10 cellular contexts compared by ENCODE assay signal in genomic region chr1:3785458-3786157, GRCh38. TPM values are rescaled to one million over a fixed set of nuclear protein-coding genes. Genes with fewer than 3 reads are reported as not detected.
DNase-seq lines count a peak whose midpoint lies in the region; ATAC-seq and TF ChIP-seq lines count a peak whose summit lies in the region.
"Had no signal": no experiment of that assay in that cellular context is flagged by ENCODE, and none has a peak within 500 bp of the region (broad histone marks: within the 10 kb centered on the region; RNA-seq: fewer than 3 reads in every experiment).

No MANE protein-coding gene starts in this region.

- no peak overlapping the region for H3K27ac ChIP-seq in cardiac muscle cell
- no peak overlapping the region for H3K27ac ChIP-seq in right atrium auricular region
- no peak overlapping the region for H3K27ac ChIP-seq in Panc1 (ENCODE audit: low read length)

- H3K27me3 ChIP-seq in cardiac muscle cell (no peaks in the 10 kb centered on the region), right atrium auricular region (no peaks in the 10 kb centered on the region), Panc1 (ENCODE audit: control insufficient read depth, insufficient read depth, low read length) (no peaks in the 10 kb centered on the region)

- intact Hi-C loops in Panc1 (cut with micrococcal nuclease; ENCODE audit: unreplicated experiment): no loop called here

- in situ Hi-C loops in Panc1 (cut with HindIII; ENCODE audit: low pct_unique_long_range_greater_than_20kb, low sequenced_read_pairs): no loop called here

- TF ChIP-seq POLR2A in erythroblast (IDR thresholded peaks at IDR 0.05; ENCODE audit: low read length) (no peak), GM18505 (IDR thresholded peaks at IDR 0.05; ENCODE audit: borderline replicate concordance, extremely low read depth, insufficient read depth, insufficient read length) (no peak)

- peak; percentile 44; the same call in 1 of the 2 replicates for ATAC-seq in Panc1
- ATAC-seq in GM18505 (IDR thresholded peaks at IDR 0.05; ENCODE audit: unreplicated experiment): no peak

- DNase-seq in cardiac muscle cell (ENCODE audit: low read depth in 1 of 2, low spot score in 1 of 2) (peak in 1 of 2 donors; percentile 45), right atrium auricular region (ENCODE audit: low spot score) (no peak), Panc1 (ENCODE audit: low read depth, low spot score) (no peak), erythroblast (lab: John Stamatoyannopoulos, UW) (peak; percentile 50), COR-L47 (lab: John Stamatoyannopoulos, UW) (no peak), dedifferentiated amniotic fluid mesenchymal stem cell (ENCODE audit: extremely low spot score) (no peak)
- peak; percentile 50 for DNase-seq in stimulated activated CD8-positive, alpha-beta memory T cell treated with anti-CD3 and anti-CD28 coated beads, Interleukin-4, amount 100 ng/mL, for 48 hours
- DNase-seq: CD4-positive, alpha-beta T cell; NCI-H1105 treated with DMSO at 0.1 percent for 48 hours had no signal

- H3K36me3 ChIP-seq in cardiac muscle cell (peaks cover 47% of the 10 kb centered on the region), right atrium auricular region (peaks cover 67% of the 10 kb centered on the region), Panc1 (ENCODE audit: control insufficient read depth, insufficient read depth, low read length) (peaks cover 2% of the 10 kb centered on the region; the same call in 1 of the 2 replicates)

- CTCF ChIA-PET in Panc1 (lab: Charles Lee): interaction anchor here (0.7 kb wide), 1 partner anchor 253 kb away, joined by 4 read pairs; no protein-coding TSS in a partner anchor

- H3K4me1 ChIP-seq in cardiac muscle cell (ENCODE audit: low read depth) (no peaks in the 10 kb centered on the region), right atrium auricular region (peaks cover 0 to 19% of the 10 kb centered on the region in 2 donors), Panc1 (ENCODE audit: control insufficient read depth, insufficient read depth, low read length) (no peaks in the 10 kb centered on the region)

- no peaks in the 10 kb centered on the region for H3K9me3 ChIP-seq in cardiac muscle cell (ENCODE audit: low read depth)
- H3K9me3 ChIP-seq in right atrium auricular region: no peaks in the 10 kb centered on the region
- no peaks in the 10 kb centered on the region for H3K9me3 ChIP-seq in Panc1 (ENCODE audit: control insufficient read depth, insufficient read depth, low read depth, low read length)

- H3K4me3 ChIP-seq in cardiac muscle cell (no peak overlapping the region), right atrium auricular region (no peak overlapping the region), Panc1 (ENCODE audit: low read depth in 2 of 2, low read length in 2 of 2) (no peak overlapping the region)

- POLR2A ChIA-PET in Panc1 (lab: Charles Lee): no interaction called here

- TSS peak; percentile 52 for BruUV-seq in Panc1 (replicated peaks; lab: Mats Ljungman, UMichigan)

- TF ChIP-seq CTCF in cardiac muscle cell (IDR thresholded peaks at IDR 0.05; ENCODE audit: low read depth, low read length) (peak; percentile 31), right atrium auricular region (IDR thresholded peaks at IDR 0.05) (peak in 1 of 2 donors; percentile 29), Panc1 (IDR thresholded peaks at IDR 0.05) (no peak; the same call in 1 of the 2 replicates)

RNA-seq across cellular contexts. Expression of gene LRRC47, which starts 10.7 kb away (rescaled TPM):
- 53.5 and 67.5 TPM in 2 replicates for total RNA-seq in cardiac muscle cell
- 61.5 and 78.3 TPM in 2 replicates for polyA plus RNA-seq in cardiac muscle cell
- 10 to 100 TPM; 31.7 to 33.6 TPM for total RNA-seq in right atrium auricular region
- total RNA-seq in Panc1 (2021; ENCODE audit: unreplicated experiment): 51.0 TPM
- polyA plus RNA-seq in Panc1 (2012; ENCODE audit: insufficient read length): 32.2 TPM

RNA-seq across cellular contexts. Expression of gene SMIM1, which starts 13.1 kb away (rescaled TPM):
- total RNA-seq in cardiac muscle cell (20.9 and 28.4 TPM in 2 replicates), right atrium auricular region (10 to 100 TPM; 40.4 to 54.6 TPM), Panc1 (2021; ENCODE audit: unreplicated experiment) (35.5 TPM)
- 25.8 and 39.3 TPM in 2 replicates for polyA plus RNA-seq in cardiac muscle cell
- polyA plus RNA-seq in Panc1 (2012; ENCODE audit: insufficient read length): 37.1 TPM

RNA-seq across cellular contexts. Expression of gene CCDC27, which starts 33.4 kb away (rescaled TPM):
- total RNA-seq in cardiac muscle cell (0.09 TPM in 1 of 2 replicates, not detected in the other), right atrium auricular region (not detected), Panc1 (2021; ENCODE audit: unreplicated experiment) (not detected)
- polyA plus RNA-seq in cardiac muscle cell: 0.56 and 0.71 TPM in 2 replicates
- 0.10 TPM for polyA plus RNA-seq in Panc1 (2012; ENCODE audit: insufficient read length)
- total RNA-seq: CD4-positive, alpha-beta T cell had no signal

Comparison
In these comparisons a context has a peak if more than half of its experiments do, and no peak if none do; other contexts are left out.
1. DNase-seq: peak in erythroblast (2 of 2) and stimulated activated CD8-positive, alpha-beta memory T cell treated with anti-CD3 and anti-CD28 coated beads, Interleukin-4, amount 100 ng/mL, for 48 hours (single experiment); none in right atrium auricular region (single experiment), Panc1 (single experiment), COR-L47 (single experiment) and dedifferentiated amniotic fluid mesenchymal stem cell (single experiment).